In the genomic region with DNA sequence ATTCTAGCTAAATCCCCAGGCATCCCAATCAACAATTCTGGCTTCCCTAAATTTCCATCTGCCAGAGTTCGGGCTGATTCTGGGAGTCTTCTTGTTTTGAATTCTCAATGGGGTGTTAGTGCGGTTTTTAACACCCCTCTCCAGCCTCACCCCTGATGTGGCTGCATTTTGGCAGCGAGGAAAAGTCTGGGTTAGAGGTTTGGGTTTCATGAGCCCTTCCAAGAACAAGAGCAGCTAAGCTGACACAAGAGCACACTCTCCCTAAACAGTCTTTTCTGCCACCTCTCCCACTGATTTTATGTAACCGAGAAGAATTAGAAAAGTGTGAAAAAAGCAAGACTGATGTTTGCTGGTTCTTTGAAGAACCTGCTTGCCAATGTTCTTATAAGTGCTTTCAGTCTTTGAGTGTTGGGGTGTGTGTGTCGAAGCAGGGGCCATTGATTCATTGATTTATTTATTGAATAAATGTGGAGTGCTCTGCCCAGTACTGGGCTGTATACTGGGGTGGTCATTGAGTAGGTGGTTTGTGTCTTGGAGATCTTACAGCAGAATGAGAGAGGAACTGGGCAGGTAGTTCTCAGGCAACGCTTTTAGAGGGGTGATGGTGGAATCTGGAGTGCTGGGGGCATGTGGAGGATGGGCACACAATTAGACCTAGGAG, we compare ENCODE assay signal across 13 cellular contexts.
DNase-seq lines count a peak whose midpoint lies in the region; ATAC-seq, FAIRE-seq and TF ChIP-seq lines count a peak whose summit lies in the region.
"Had no signal": no experiment of that assay in that cellular context is flagged by ENCODE, and none has a peak within 500 bp of the region (broad histone marks: within the 10 kb centered on the region; RNA-seq: fewer than 3 reads in every experiment).

No MANE protein-coding gene starts in this region.

- H3K27me3 ChIP-seq in tibial artery (no peaks in the 10 kb centered on the region), Karpas-422 (ENCODE audit: low read length) (no peaks in the 10 kb centered on the region)
- H3K27me3 ChIP-seq: body of pancreas, esophagus muscularis mucosa, right lobe of liver, vagina had no signal

- no peaks in the 10 kb centered on the region for H3K9me2 ChIP-seq in Karpas-422 (replicated peaks; ENCODE audit: insufficient read depth, low read length)

- no peaks in the 10 kb centered on the region for H3K36me3 Mint-ChIP-seq in activated T-cell treated with anti-CD3 and anti-CD28 coated beads, Interleukin-2, amount 50 U/mL, for 4 hours (ENCODE audit: insufficient read depth)
- H3K36me3 Mint-ChIP-seq in activated CD8-positive, alpha-beta T cell treated with anti-CD3 and anti-CD28 coated beads for 36 hours (ENCODE audit: low read depth): no peaks in the 10 kb centered on the region
- no peaks in the 10 kb centered on the region for H3K36me3 Mint-ChIP-seq in stimulated activated memory B cell treated with anti-CD40 and anti-IgM and Interleukin-4, amounts not matched to agents 10 μg/mL and 1 μg/mL and 100 μg/mL, for 72 hours

- peak overlapping the region; percentile 41 for H3K4me3 Mint-ChIP-seq in activated T-cell treated with anti-CD3 and anti-CD28 coated beads, Interleukin-2, amount 50 U/mL, for 4 hours
- peak overlapping the region; percentile 39 for H3K4me3 Mint-ChIP-seq in activated CD8-positive, alpha-beta T cell treated with anti-CD3 and anti-CD28 coated beads for 36 hours
- H3K4me3 Mint-ChIP-seq in stimulated activated memory B cell treated with anti-CD40 and anti-IgM and Interleukin-4, amounts not matched to agents 10 μg/mL and 1 μg/mL and 100 μg/mL, for 72 hours: no peak overlapping the region

- no peak for TF ChIP-seq CTCF in activated CD8-positive, alpha-beta T cell treated with anti-CD3 and anti-CD28 coated beads for 36 hours (IDR thresholded peaks at IDR 0.05)
- no peak for TF ChIP-seq CTCF in kidney (IDR thresholded peaks at IDR 0.05; ENCODE audit: borderline replicate concordance, extremely low read depth, insufficient read depth)
- TF ChIP-seq CTCF in tibial artery (IDR thresholded peaks at IDR 0.05): no peak

- H3K79me2 ChIP-seq in Karpas-422 (ENCODE audit: low read length): no peaks in the 10 kb centered on the region

- intact Hi-C loops in activated CD8-positive, alpha-beta T cell treated with anti-CD3 and anti-CD28 coated beads for 36 hours (cut with micrococcal nuclease): no loop called here
- intact Hi-C loops in left ventricle myocardium superior (cut with micrococcal nuclease): no loop called here
- intact Hi-C loops in kidney (cut with DNase I): no loop called here
- intact Hi-C loops in tibial artery (cut with DNase I; ENCODE audit: low total_unique reads): no loop called here

- FAIRE-seq in kidney (lab: Jason Lieb, UNC): no peak

- H3K4me1 ChIP-seq in kidney (ENCODE audit: control insufficient read depth in 1 of 2, insufficient read depth in 1 of 2, low read depth in 1 of 2, low read length in 2 of 2) (peaks cover 0 to 10% of the 10 kb centered on the region in 2 donors), tibial artery (peaks cover 0 to 3% (median 0%) of the 10 kb centered on the region in 4 donors), Karpas-422 (ENCODE audit: low read length) (no peaks in the 10 kb centered on the region)
- H3K4me1 ChIP-seq: body of pancreas had no signal

- H3K27ac ChIP-seq in kidney (ENCODE audit: low read depth in 2 of 2, low read length in 2 of 2): peak overlapping the region in 1 of 2 donors; percentile 20
- H3K27ac ChIP-seq in tibial artery: no peak overlapping the region
- no peak overlapping the region for H3K27ac ChIP-seq in Karpas-422 (ENCODE audit: low read length)
- H3K27ac ChIP-seq: esophagus muscularis mucosa, vagina had no signal

- no peaks in the 10 kb centered on the region for H3K9me3 ChIP-seq in kidney (ENCODE audit: control insufficient read depth in 1 of 2, low read length in 2 of 2)
- no peaks in the 10 kb centered on the region for H3K9me3 ChIP-seq in tibial artery
- H3K9me3 ChIP-seq in Karpas-422 (ENCODE audit: low read length): no peaks in the 10 kb centered on the region
- H3K9me3 ChIP-seq: body of pancreas, esophagus muscularis mucosa, right lobe of liver, vagina had no signal

- H2AFZ ChIP-seq in Karpas-422 (ENCODE audit: low read length): no peak overlapping the region

- H3K36me3 ChIP-seq in kidney (ENCODE audit: control insufficient read depth in 1 of 2, insufficient read depth in 2 of 2, low read length in 2 of 2) (no peaks in the 10 kb centered on the region), tibial artery (no peaks in the 10 kb centered on the region), Karpas-422 (ENCODE audit: insufficient read depth, low read length) (no peaks in the 10 kb centered on the region)
- H3K36me3 ChIP-seq: right lobe of liver, vagina had no signal

- peak overlapping the region; percentile 94 for H3K27ac Mint-ChIP-seq in activated CD8-positive, alpha-beta T cell treated with anti-CD3 and anti-CD28 coated beads for 36 hours
- peak overlapping the region; percentile 77 for H3K27ac Mint-ChIP-seq in stimulated activated memory B cell treated with anti-CD40 and anti-IgM and Interleukin-4, amounts not matched to agents 10 μg/mL and 1 μg/mL and 100 μg/mL, for 72 hours

- CTCF ChIA-PET in activated CD8-positive, alpha-beta T cell treated with anti-CD3 and anti-CD28 coated beads for 36 hours (lab: Charles Lee): no interaction called here

- POLR2A ChIA-PET in activated CD8-positive, alpha-beta T cell treated with anti-CD3 and anti-CD28 coated beads for 36 hours (lab: Charles Lee): no interaction called here

- DNase-seq in activated T-cell treated with anti-CD3 and anti-CD28 coated beads, Interleukin-2, amount 50 U/mL, for 4 hours: no peak
- DNase-seq in activated T-cell treated with anti-CD3 and anti-CD28 coated beads for 4 hours (no peak), left ventricle myocardium superior (no peak), kidney (no peak), tibial artery (no peak), Karpas-422 (no peak)
- no peak for DNase-seq in activated CD8-positive, alpha-beta T cell treated with anti-CD3 and anti-CD28 coated beads for 36 hours
- DNase-seq: body of pancreas, NCI-H2029 had no signal

- no peaks in the 10 kb centered on the region for H4K20me1 ChIP-seq in Karpas-422 (ENCODE audit: insufficient read depth, low read depth, low read length)

- H3K9me3 Mint-ChIP-seq in activated T-cell treated with anti-CD3 and anti-CD28 coated beads, Interleukin-2, amount 50 U/mL, for 4 hours: no peaks in the 10 kb centered on the region
- no peaks in the 10 kb centered on the region for H3K9me3 Mint-ChIP-seq in activated CD8-positive, alpha-beta T cell treated with anti-CD3 and anti-CD28 coated beads for 36 hours
- H3K9me3 Mint-ChIP-seq in stimulated activated memory B cell treated with anti-CD40 and anti-IgM and Interleukin-4, amounts not matched to agents 10 μg/mL and 1 μg/mL and 100 μg/mL, for 72 hours: no peaks in the 10 kb centered on the region

- no peak overlapping the region for H3K4me3 ChIP-seq in kidney (ENCODE audit: low read length in 2 of 2)
- no peak overlapping the region for H3K4me3 ChIP-seq in tibial artery
- H3K4me3 ChIP-seq in Karpas-422 (ENCODE audit: low read length): no peak overlapping the region
- H3K4me3 ChIP-seq: body of pancreas, esophagus muscularis mucosa, right lobe of liver, vagina had no signal

- H3K4me2 ChIP-seq in Karpas-422 (ENCODE audit: low read depth, low read length, poor library complexity, severe bottlenecking): no peak overlapping the region

- peaks cover 63% of the 10 kb centered on the region for H3K4me1 Mint-ChIP-seq in activated T-cell treated with anti-CD3 and anti-CD28 coated beads, Interleukin-2, amount 50 U/mL, for 4 hours (ENCODE audit: low read depth)
- peaks cover 56% of the 10 kb centered on the region for H3K4me1 Mint-ChIP-seq in activated CD8-positive, alpha-beta T cell treated with anti-CD3 and anti-CD28 coated beads for 36 hours (ENCODE audit: low read depth)
- peaks cover 51% of the 10 kb centered on the region for H3K4me1 Mint-ChIP-seq in stimulated activated memory B cell treated with anti-CD40 and anti-IgM and Interleukin-4, amounts not matched to agents 10 μg/mL and 1 μg/mL and 100 μg/mL, for 72 hours

- peak in 1 of 2 donors; percentile 13 for ATAC-seq in activated T-cell treated with anti-CD3 and anti-CD28 coated beads, Interleukin-2, amount 50 U/mL, for 4 hours
- ATAC-seq in activated CD8-positive, alpha-beta T cell treated with anti-CD3 and anti-CD28 coated beads for 36 hours: peak; percentile 13
- ATAC-seq in left ventricle myocardium superior: peak; percentile 88
- ATAC-seq in stimulated activated memory B cell treated with anti-CD40 and anti-IgM and Interleukin-4, amounts not matched to agents 10 μg/mL and 1 μg/mL and 100 μg/mL, for 72 hours: no peak
- ATAC-seq: body of pancreas had no signal

- H3K9ac ChIP-seq in kidney (ENCODE audit: low read length in 2 of 2) (no peak overlapping the region), Karpas-422 (ENCODE audit: low read length) (no peak overlapping the region)

- no peaks in the 10 kb centered on the region for H3K27me3 Mint-ChIP-seq in activated T-cell treated with anti-CD3 and anti-CD28 coated beads, Interleukin-2, amount 50 U/mL, for 4 hours (ENCODE audit: low read depth)
- H3K27me3 Mint-ChIP-seq in activated CD8-positive, alpha-beta T cell treated with anti-CD3 and anti-CD28 coated beads for 36 hours: no peaks in the 10 kb centered on the region
- no peaks in the 10 kb centered on the region for H3K27me3 Mint-ChIP-seq in stimulated activated memory B cell treated with anti-CD40 and anti-IgM and Interleukin-4, amounts not matched to agents 10 μg/mL and 1 μg/mL and 100 μg/mL, for 72 hours
